32 cellular contexts compared by ENCODE assay signal in genomic region chr12:34368079-34368478, GRCh38.
DNase-seq lines count a peak whose midpoint lies in the region; ATAC-seq, FAIRE-seq and TF ChIP-seq lines count a peak whose summit lies in the region.
"Had no signal": no experiment of that assay in that cellular context is flagged by ENCODE, and none has a peak within 500 bp of the region (broad histone marks: within the 10 kb centered on the region; RNA-seq: fewer than 3 reads in every experiment).

No MANE protein-coding gene starts in this region.

- no peaks in the 10 kb centered on the region for H4K20me1 ChIP-seq in K562 (replicated peaks; ENCODE audit: control insufficient read depth, insufficient read depth, low read length)
- H4K20me1 ChIP-seq: BLaER1; BLaER1 treated with 17β-estradiol and CSF1 and Interleukin-3, amounts not matched to agents 10 nM and 100 nM had no signal

- TF ChIP-seq EP300 in A549 (IDR thresholded peaks at IDR 0.05) (no peak), K562 (IDR thresholded peaks at IDR 0.05; ENCODE audit: low read length) (no peak)

- ATAC-seq in A549 (no peak), K562 (no peak), T-helper 17 cell (no peak)
- ATAC-seq: CD8-positive, alpha-beta T cell had no signal

- H3K4me3 ChIP-seq in A549 (no peak overlapping the region), K562 (no peak overlapping the region)
- H3K4me3 ChIP-seq: BLaER1; BLaER1 treated with 17β-estradiol and CSF1 and Interleukin-3, amounts not matched to agents 10 nM and 100 nM had no signal

- POLR2A ChIA-PET in A549 (lab: Yijun Ruan, JAX) (no interaction called here), K562 (lab: Yijun Ruan, JAX) (no interaction called here)

- H3K4me1 Mint-ChIP-seq in T-helper 17 cell = no peaks in the 10 kb centered on the region
- H3K4me1 Mint-ChIP-seq: B cell; CD14-positive monocyte; CD4-positive, alpha-beta memory T cell; CD4-positive, CD25-positive, alpha-beta regulatory T cell; CD8-positive, alpha-beta memory T cell had no signal

- no peak overlapping the region for H3K4me3 Mint-ChIP-seq in T-helper 17 cell
- H3K4me3 Mint-ChIP-seq: B cell; CD14-positive monocyte; CD4-positive, alpha-beta memory T cell; CD4-positive, alpha-beta T cell; CD8-positive, alpha-beta memory T cell; CD8-positive, alpha-beta T cell had no signal

- no peaks in the 10 kb centered on the region for H3K9me1 ChIP-seq in K562 (ENCODE audit: control insufficient read depth, insufficient read depth, low read length)

- FAIRE-seq in A549 (lab: Jason Lieb, UNC) (no peak), K562 (lab: Jason Lieb, UNC) (no peak), urothelium cell line (lab: Jason Lieb, UNC) (no peak)
- FAIRE-seq: A204.1, D721Med had no signal

- TF ChIP-seq POLR2A in A549 (IDR thresholded peaks at IDR 0.05; ENCODE audit: low read length) = no peak
- TF ChIP-seq POLR2A in K562 (conservative IDR thresholded peaks at IDR 0.05) = no peak

- CTCF ChIA-PET in A549 (lab: Yijun Ruan, JAX) = no interaction called here
- CTCF ChIA-PET in K562 (lab: Yijun Ruan, JAX; ENCODE audit: low intra/inter-chr PET ratio) = no interaction called here

- BruUV-seq in K562 (replicated peaks; lab: Mats Ljungman, UMichigan) = no TSS peak

- peak overlapping the region; percentile 28; the same call in 1 of the 3 replicates for H3K4me2 ChIP-seq in A549
- no peak overlapping the region for H3K4me2 ChIP-seq in K562 (ENCODE audit: insufficient read depth, low read length)
- H3K4me2 ChIP-seq: BLaER1; BLaER1 treated with 17β-estradiol and CSF1 and Interleukin-3, amounts not matched to agents 10 nM and 100 nM had no signal

- intact Hi-C loops in K562 (cut with micrococcal nuclease) = no loop called here

- no peaks in the 10 kb centered on the region for H3K4me1 ChIP-seq in A549
- H3K4me1 ChIP-seq in K562 (replicated peaks in 1 of 2; ENCODE audit: control insufficient read depth in 2 of 2, insufficient read depth in 2 of 2, low read length in 2 of 2) = peaks cover 0 to 42% of the 10 kb centered on the region in 2 experiments; a peak in 3 of 5 replicates
- H3K4me1 ChIP-seq: BE2C; BLaER1; BLaER1 treated with 17β-estradiol and CSF1 and Interleukin-3, amounts not matched to agents 10 nM and 100 nM had no signal

- no peaks in the 10 kb centered on the region for H3K79me2 ChIP-seq in K562 (ENCODE audit: control insufficient read depth, insufficient read depth, low read length)

- no peak overlapping the region; a peak in 1 of 4 replicates for H3K9ac ChIP-seq in K562 (ENCODE audit: insufficient read depth in 1 of 2, low read depth in 2 of 2, low read length in 2 of 2)
- H3K9ac ChIP-seq: BLaER1; BLaER1 treated with 17β-estradiol and CSF1 and Interleukin-3, amounts not matched to agents 10 nM and 100 nM had no signal

- in situ Hi-C loops in K562 (cut with MboI) = no loop called here

- H3K36me3 Mint-ChIP-seq in T-helper 17 cell (ENCODE audit: low read depth) = no peaks in the 10 kb centered on the region
- H3K36me3 Mint-ChIP-seq: CD14-positive monocyte; CD4-positive, alpha-beta memory T cell; CD4-positive, CD25-positive, alpha-beta regulatory T cell; CD8-positive, alpha-beta memory T cell; CD8-positive, alpha-beta T cell had no signal

- 10% methylated on average over 13 of the region's 15 CpGs for WGBS in A549 (ENCODE audit: missing lambda C conversion rate)
- under 1% methylated on average over 14 of the region's 15 CpGs for WGBS in K562 (ENCODE audit: insufficient coverage, low coverage, missing lambda C conversion rate)

- H3K9me3 ChIP-seq in A549 (no peaks in the 10 kb centered on the region), K562 (replicated peaks; ENCODE audit: control insufficient read depth, insufficient read depth, low read depth, low read length) (no peaks in the 10 kb centered on the region), T-helper 17 cell (ENCODE audit: control insufficient read depth, low read length, poor library complexity, severe bottlenecking) (no peaks in the 10 kb centered on the region)
- H3K9me3 ChIP-seq: BE2C had no signal

- H3K27me3 Mint-ChIP-seq in T-helper 17 cell = no peaks in the 10 kb centered on the region
- H3K27me3 Mint-ChIP-seq: B cell; CD4-positive, alpha-beta memory T cell; CD4-positive, alpha-beta T cell; CD4-positive, CD25-positive, alpha-beta regulatory T cell; CD8-positive, alpha-beta memory T cell had no signal

- H3K27ac ChIP-seq in A549 = no peak overlapping the region
- H3K27ac ChIP-seq in K562 (ENCODE audit: extremely low read depth, low read depth, low read length) = no peak overlapping the region
- H3K27ac ChIP-seq: 22Rv1; BLaER1; BLaER1 treated with 17β-estradiol and CSF1 and Interleukin-3, amounts not matched to agents 10 nM and 100 nM; C4-2B had no signal

- H3K36me3 ChIP-seq in K562 (ENCODE audit: control insufficient read depth, insufficient read depth, low read length) = no peaks in the 10 kb centered on the region
- H3K36me3 ChIP-seq: BE2C; BLaER1; BLaER1 treated with 17β-estradiol and CSF1 and Interleukin-3, amounts not matched to agents 10 nM and 100 nM had no signal

- H2AFZ ChIP-seq in K562 (ENCODE audit: low read depth, low read length) = no peak overlapping the region

- peaks cover 6 to 73% of the 10 kb centered on the region in 2 experiments; a peak in 4 of 5 replicates for H3K27me3 ChIP-seq in K562 (ENCODE audit: control insufficient read depth in 2 of 2, insufficient read depth in 2 of 2, low read length in 2 of 2)
- H3K27me3 ChIP-seq: BLaER1 had no signal

- DNase-seq in A549 (ENCODE audit: low read depth in 1 of 2, low spot score in 1 of 2) (no peak), K562 (ENCODE audit: extremely low read depth in 1 of 4, low spot score in 3 of 4) (no peak), urothelium cell line (ENCODE audit: low spot score) (no peak), T-helper 17 cell (no peak)
- DNase-seq: 8988T; ACHN; AML-193; BE2C; C1 segment of cervical spinal cord; Caco-2; Calu3; CD4-positive, alpha-beta memory T cell; CD4-positive, alpha-beta T cell; CD4-positive, CD25-positive, alpha-beta regulatory T cell; CD8-positive, alpha-beta memory T cell; CD8-positive, alpha-beta T cell; COR-L47; DMS 273 treated with DMSO at 0.1 percent for 48 hours; DMS153; DMS53; DMS79; DMS79 treated with DMSO at 0.1 percent for 48 hours; DND-41; EL had no signal

- TF ChIP-seq RAD21 in A549 (conservative IDR thresholded peaks at IDR 0.05 in 1 of 2, IDR thresholded peaks at IDR 0.05 in 1 of 2) = no peak
- no peak for TF ChIP-seq RAD21 in K562 (CRISPR knock-in tag; conservative IDR thresholded peaks at IDR 0.05 in 1 of 2, IDR thresholded peaks at IDR 0.05 in 1 of 2)

- no peak overlapping the region for H3K27ac Mint-ChIP-seq in T-helper 17 cell
- H3K27ac Mint-ChIP-seq: B cell; CD14-positive monocyte; CD4-positive, alpha-beta memory T cell; CD4-positive, alpha-beta T cell; CD4-positive, CD25-positive, alpha-beta regulatory T cell; CD8-positive, alpha-beta memory T cell; CD8-positive, alpha-beta T cell had no signal

- TF ChIP-seq CTCF in A549 (IDR thresholded peaks at IDR 0.05) (no peak), K562 (IDR thresholded peaks at IDR 0.05 in 2 of 3, conservative IDR thresholded peaks at IDR 0.05 in 1 of 3; ENCODE audit: insufficient read depth in 2 of 3, low read depth in 1 of 3, low read length in 3 of 3) (no peak)

TF ChIP-seq in A549, 52 proteins besides CTCF, POLR2A, EP300 and RAD21 (continues in another document):
- TF ChIP-seq NPAS2 (CRISPR knock-in tag; IDR thresholded peaks at IDR 0.05; ENCODE audit: borderline replicate concordance) (no peak), ATOH8 (CRISPR knock-in tag; IDR thresholded peaks at IDR 0.05; ENCODE audit: low read depth) (no peak), HOXB13 (CRISPR knock-in tag; IDR thresholded peaks at IDR 0.05; ENCODE audit: low read depth) (no peak), FOSL2 (IDR thresholded peaks at IDR 0.05) (no peak), FOSL2 (CRISPR knock-in tag; IDR thresholded peaks at IDR 0.05) (no peak), PBX3 (IDR thresholded peaks at IDR 0.05) (no peak)

TF ChIP-seq in K562, 482 proteins besides CTCF, POLR2A, EP300 and RAD21:
- TF ChIP-seq NRF1 (conservative IDR thresholded peaks at IDR 0.05 in 1 of 2, IDR thresholded peaks at IDR 0.05 in 1 of 2) = peak; percentile 83 to 86
- TF ChIP-seq ZNF197 (CRISPR knock-in tag; IDR thresholded peaks at IDR 0.05; ENCODE audit: low read depth) = no peak
- no peak for TF ChIP-seq TSHZ1 (CRISPR knock-in tag; IDR thresholded peaks at IDR 0.05)
- TF ChIP-seq ZNF668 (CRISPR knock-in tag; IDR thresholded peaks at IDR 0.05) = no peak
